ENCODE assay signal across 16 cellular contexts in the genomic region with DNA sequence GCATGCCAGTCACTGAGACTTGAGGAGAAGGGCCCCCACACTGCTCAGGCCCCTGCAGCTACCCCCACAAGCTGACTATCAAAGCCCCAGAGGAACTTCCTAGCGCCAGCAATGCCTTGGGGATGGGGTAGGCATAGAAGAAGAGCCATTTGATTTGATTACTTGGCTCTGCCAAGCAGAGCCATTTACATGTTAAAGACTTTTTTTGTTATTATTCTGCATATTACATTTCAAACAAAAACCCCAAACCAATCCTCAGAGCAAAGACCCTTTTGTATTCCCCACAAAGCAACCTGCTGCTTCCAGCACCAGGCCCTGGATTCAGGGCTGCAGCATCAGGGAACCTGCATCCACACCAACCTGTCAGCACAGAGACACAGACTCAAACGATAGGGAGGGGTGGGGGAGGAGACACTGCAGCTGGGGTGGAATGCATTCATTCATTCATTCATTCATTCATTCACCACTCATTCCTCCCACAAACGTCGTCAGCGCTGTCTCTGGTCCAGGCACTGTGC.
"Had no signal": no experiment of that assay in that cellular context is flagged by ENCODE, and none has a peak within 500 bp of the region (broad histone marks: within the 10 kb centered on the region; RNA-seq: fewer than 3 reads in every experiment).

No MANE protein-coding gene starts in this region.

- H3K27ac Mint-ChIP-seq: activated CD4-positive, alpha-beta memory T cell treated with anti-CD3 and anti-CD28 coated beads for 36 hours; activated CD4-positive, alpha-beta T cell treated with anti-CD3 and anti-CD28 coated beads for 36 hours; activated naive CD4-positive, alpha-beta T cell treated with anti-CD3 and anti-CD28 coated beads for 36 hours; activated T-helper 1 cell treated with anti-CD3 and anti-CD28 coated beads, Interleukin-12 subunit alpha, Interleukin-12 subunit beta, Interleukin-2, Interleukin-4 antibody, amounts not matched to agents 30 ng/mL and 10 ng/mL and 1 ng/mL, durations not matched to agents 14 hours and 24 hours and 36 hours; mesothelial cell of epicardium; nephron progenitor cell; type B pancreatic cell had no signal

- ATAC-seq: activated CD4-positive, alpha-beta T cell treated with anti-CD3 and anti-CD28 coated beads for 36 hours; esophagus mucosa; psoas muscle; stimulated activated naive CD8-positive, alpha-beta T cell treated with anti-CD3 and anti-CD28 coated beads, Interleukin-15, Interleukin-2, amounts not matched to agents 100 U/mL and 50 U/mL, for 24 hours had no signal

- DNase-seq: activated CD4-positive, alpha-beta memory T cell treated with anti-CD3 and anti-CD28 coated beads for 36 hours; activated CD4-positive, alpha-beta T cell treated with anti-CD3 and anti-CD28 coated beads for 36 hours; activated naive CD4-positive, alpha-beta T cell treated with anti-CD3 and anti-CD28 coated beads for 36 hours; kidney glomerular epithelial cell; nephron progenitor cell; psoas muscle; stimulated activated naive CD8-positive, alpha-beta T cell treated with anti-CD3 and anti-CD28 coated beads, Interleukin-15, Interleukin-2, amounts not matched to agents 100 U/mL and 50 U/mL, for 24 hours; T-helper 1 cell had no signal

- H3K4me1 Mint-ChIP-seq: activated CD4-positive, alpha-beta T cell treated with anti-CD3 and anti-CD28 coated beads for 36 hours; mesothelial cell of epicardium; nephron progenitor cell had no signal

- H3K36me3 Mint-ChIP-seq: activated CD4-positive, alpha-beta memory T cell treated with anti-CD3 and anti-CD28 coated beads for 36 hours; mesothelial cell of epicardium; type B pancreatic cell had no signal

- H3K36me3 ChIP-seq: right lobe of liver had no signal

- H3K27me3 Mint-ChIP-seq: activated CD4-positive, alpha-beta memory T cell treated with anti-CD3 and anti-CD28 coated beads for 36 hours had no signal

- H3K9me3 Mint-ChIP-seq: activated CD4-positive, alpha-beta memory T cell treated with anti-CD3 and anti-CD28 coated beads for 36 hours; activated naive CD4-positive, alpha-beta T cell treated with anti-CD3 and anti-CD28 coated beads for 36 hours; activated T-helper 1 cell treated with anti-CD3 and anti-CD28 coated beads, Interleukin-12 subunit alpha, Interleukin-12 subunit beta, Interleukin-2, Interleukin-4 antibody, amounts not matched to agents 30 ng/mL and 10 ng/mL and 1 ng/mL, durations not matched to agents 14 hours and 24 hours and 36 hours; mesothelial cell of epicardium; nephron progenitor cell; type B pancreatic cell had no signal

- H3K4me1 ChIP-seq: psoas muscle, right lobe of liver had no signal

- H3K4me3 ChIP-seq: hepatocyte, psoas muscle, right lobe of liver, SK-N-MC had no signal

- H3K27ac ChIP-seq: hepatocyte, psoas muscle, right lobe of liver, SK-N-MC, VCaP had no signal

- H3K79me2 ChIP-seq: hepatocyte had no signal

- H2AFZ ChIP-seq: hepatocyte had no signal

- H3K4me3 Mint-ChIP-seq: activated CD4-positive, alpha-beta memory T cell treated with anti-CD3 and anti-CD28 coated beads for 36 hours; activated CD4-positive, alpha-beta T cell treated with anti-CD3 and anti-CD28 coated beads for 36 hours; activated naive CD4-positive, alpha-beta T cell treated with anti-CD3 and anti-CD28 coated beads for 36 hours; activated T-helper 1 cell treated with anti-CD3 and anti-CD28 coated beads, Interleukin-12 subunit alpha, Interleukin-12 subunit beta, Interleukin-2, Interleukin-4 antibody, amounts not matched to agents 30 ng/mL and 10 ng/mL and 1 ng/mL, durations not matched to agents 14 hours and 24 hours and 36 hours; mesothelial cell of epicardium; nephron progenitor cell; type B pancreatic cell had no signal

- H3K27me3 ChIP-seq: right lobe of liver had no signal

- H3K9me3 ChIP-seq: psoas muscle, right lobe of liver had no signal

- H3K4me2 ChIP-seq: hepatocyte had no signal
